Comparison of ENCODE assay signal across 8 cellular contexts in genomic region chrX:70456256-70456655, GRCh38. TPM values are rescaled to one million over a fixed set of nuclear protein-coding genes. Genes with fewer than 3 reads are reported as not detected.
A peak's percentile ranks its signal among the peaks of the same experiment; 100 is the strongest.
DNase-seq lines count a peak whose midpoint lies in the region; ATAC-seq and TF ChIP-seq lines count a peak whose summit lies in the region.

No MANE protein-coding gene starts in this region.

- no peak overlapping the region for H2AFZ ChIP-seq in H9 (ENCODE audit: low read length)

- ATAC-seq in activated T-helper 17 cell treated with anti-CD3 and anti-CD28 coated beads, Interleukin-2, amount 50 U/mL, for 72 hours (replicated peaks), result peak; percentile 52
- ATAC-seq in memory B cell (ENCODE audit: low read depth) (no peak), heart left ventricle (no peak)

- peaks cover 29% of the 10 kb centered on the region for H3K36me3 ChIP-seq in BLaER1
- no peaks in the 10 kb centered on the region for H3K36me3 ChIP-seq in heart left ventricle

- H3K4ac ChIP-seq in H9 (ENCODE audit: low read depth, low read length), result no peak overlapping the region

- no peak for TF ChIP-seq POLR2A in heart left ventricle (IDR thresholded peaks at IDR 0.05)

- no peak overlapping the region for H2BK5ac ChIP-seq in H9 (ENCODE audit: insufficient read length, low read length)

- peaks cover 7% of the 10 kb centered on the region for H3K9me3 ChIP-seq in BLaER1
- peaks cover 10% of the 10 kb centered on the region for H3K9me3 ChIP-seq in H9 (ENCODE audit: control insufficient read depth, low read depth, low read length)
- H3K9me3 ChIP-seq in heart left ventricle, result no peaks in the 10 kb centered on the region

- H2AK5ac ChIP-seq in H9 (ENCODE audit: insufficient read length, low read length), result no peak overlapping the region

- H3K79me2 ChIP-seq in H9 (ENCODE audit: insufficient read depth, low read length), result peaks cover 24% of the 10 kb centered on the region

- WGBS in H9 (ENCODE audit: extremely low coverage, insufficient read length, low lambda C conversion rate), result no CpG with 5 or more reads among the region's 2 CpGs
- 41 to 52% (median 46%) methylated on average over 2 of the region's 2 CpGs for WGBS in heart left ventricle, 4 donors

- peak overlapping the region; percentile 84 for H3K4me2 ChIP-seq in BLaER1
- peak overlapping the region; percentile 76 for H3K4me2 ChIP-seq in H9 (ENCODE audit: insufficient read depth, insufficient read length, low read length)

- no peak overlapping the region for H4K5ac ChIP-seq in H9 (ENCODE audit: insufficient read length, low read depth, low read length)

- peaks cover 29% of the 10 kb centered on the region for H3K27me3 ChIP-seq in BLaER1
- no peaks in the 10 kb centered on the region for H3K27me3 ChIP-seq in H9 (ENCODE audit: insufficient read depth, low read length)
- H3K27me3 ChIP-seq in heart left ventricle, result peaks cover 0 to 30% (median 0%) of the 10 kb centered on the region in 9 donors

- H3K4me3 ChIP-seq in BLaER1 (peak overlapping the region; percentile 71), heart left ventricle (peak overlapping the region in 5 of 12 donors; percentile 57 to 69 (median 62))

- no peak overlapping the region for H3T11ph ChIP-seq in H9 (ENCODE audit: low read length)

- H3K27ac Mint-ChIP-seq in H9 (peak overlapping the region in 2 of 3 experiments; percentile 40 to 94; a peak in 2 of 7 replicates), memory B cell (no peak overlapping the region)
- H3K27ac Mint-ChIP-seq in activated T-helper 17 cell treated with anti-CD3 and anti-CD28 coated beads, Interleukin-2, amount 50 U/mL, for 72 hours, result peak overlapping the region; percentile 95

- no peak overlapping the region for H4K8ac ChIP-seq in H9 (replicated peaks; ENCODE audit: insufficient read length, low read depth, low read length)

- no peak overlapping the region for H2BK120ac ChIP-seq in H9 (ENCODE audit: low read depth, low read length, poor library complexity, severe bottlenecking)

- H3K27me3 Mint-ChIP-seq in H9 (ENCODE audit: low read depth) (no peaks in the 10 kb centered on the region; the same call in 1 of the 2 replicates), memory B cell (no peaks in the 10 kb centered on the region)
- H3K27me3 Mint-ChIP-seq in activated T-helper 17 cell treated with anti-CD3 and anti-CD28 coated beads, Interleukin-2, amount 50 U/mL, for 72 hours, result no peaks in the 10 kb centered on the region

- no peak overlapping the region for H2BK20ac ChIP-seq in H9 (ENCODE audit: low read depth, low read length, poor library complexity, severe bottlenecking)

- no peak overlapping the region for H3K23ac ChIP-seq in H9 (ENCODE audit: insufficient read length, low read depth, low read length)

- H3K9me3 Mint-ChIP-seq in H9 (peaks cover 70% of the 10 kb centered on the region in 2 experiments), memory B cell (no peaks in the 10 kb centered on the region)
- H3K9me3 Mint-ChIP-seq in activated T-helper 17 cell treated with anti-CD3 and anti-CD28 coated beads, Interleukin-2, amount 50 U/mL, for 72 hours, result no peaks in the 10 kb centered on the region

- no peak overlapping the region for H2BK12ac ChIP-seq in H9 (ENCODE audit: insufficient read length, low read depth, low read length)

- no peaks in the 10 kb centered on the region for H3K79me1 ChIP-seq in H9 (ENCODE audit: insufficient read depth, low read depth, low read length, poor library complexity, severe bottlenecking)

- no peak overlapping the region for H3K18ac ChIP-seq in H9 (ENCODE audit: insufficient read length, low read depth, low read length)

- H3K4me1 ChIP-seq in BLaER1, result peaks cover 27% of the 10 kb centered on the region
- H3K4me1 ChIP-seq in H9 (ENCODE audit: insufficient read depth, low read length), result no peaks in the 10 kb centered on the region
- peaks cover 0 to 15% (median 2%) of the 10 kb centered on the region in 12 donors for H3K4me1 ChIP-seq in heart left ventricle

- H4K20me1 ChIP-seq in BLaER1 (no peaks in the 10 kb centered on the region), H9 (ENCODE audit: control insufficient read depth, insufficient read depth, insufficient read length) (no peaks in the 10 kb centered on the region)

- peak overlapping the region; percentile 89 to 95 for H3K4me3 Mint-ChIP-seq in H9
- peak overlapping the region; percentile 95 for H3K4me3 Mint-ChIP-seq in activated T-helper 17 cell treated with anti-CD3 and anti-CD28 coated beads, Interleukin-2, amount 50 U/mL, for 72 hours
- peak overlapping the region; percentile 87 for H3K4me3 Mint-ChIP-seq in memory B cell

- H3K36me3 Mint-ChIP-seq in H9 (ENCODE audit: insufficient read depth in 1 of 3, low read depth in 3 of 3) (peaks cover 18 to 41% (median 40%) of the 10 kb centered on the region in 3 experiments), memory B cell (peaks cover 4% of the 10 kb centered on the region)
- H3K36me3 Mint-ChIP-seq in activated T-helper 17 cell treated with anti-CD3 and anti-CD28 coated beads, Interleukin-2, amount 50 U/mL, for 72 hours (ENCODE audit: low read depth), result peaks cover 33% of the 10 kb centered on the region

- H2BK15ac ChIP-seq in H9 (ENCODE audit: low read depth, low read length), result no peak overlapping the region

- intact Hi-C loops in heart left ventricle (cut with DNase I), result loop anchor here in 5 of 10 donors (2.0 to 10.0 kb wide), 4 partner anchors 21 to 209 kb away; no protein-coding TSS in a partner anchor

- no peak overlapping the region for H3K27ac ChIP-seq in BLaER1
- H3K27ac ChIP-seq in H9 (ENCODE audit: insufficient read length, low read depth, low read length), result no peak overlapping the region
- peak overlapping the region in 3 of 12 donors; percentile 73 to 87 (median 83) for H3K27ac ChIP-seq in heart left ventricle

- H3K9ac ChIP-seq in BLaER1 (peak overlapping the region; percentile 82), H9 (ENCODE audit: extremely low read depth, insufficient read length, low read length) (peak overlapping the region; percentile 77)

- DNase-seq in H9 (no peak), memory B cell (ENCODE audit: low spot score in 2 of 2) (no peak), SK-N-DZ (ENCODE audit: low spot score) (no peak), mesenteric fat pad (ENCODE audit: low spot score) (no peak), heart left ventricle (no peak)
- no peak for DNase-seq in activated CD8-positive, alpha-beta memory T cell treated with anti-CD3 and anti-CD28 coated beads, Interleukin-2, amount 50 U/mL, for 4 hours

- H4K91ac ChIP-seq in H9 (ENCODE audit: insufficient read length, low read depth, low read length), result no peak overlapping the region

- peaks cover 4% of the 10 kb centered on the region for H3K23me2 ChIP-seq in H9 (ENCODE audit: insufficient read length, low read depth, low read length, poor library complexity, severe bottlenecking)

- H3K14ac ChIP-seq in H9 (ENCODE audit: insufficient read depth, low read length), result no peak overlapping the region

- no peak overlapping the region for H3K56ac ChIP-seq in H9 (ENCODE audit: insufficient read length, low read depth, low read length)

- TF ChIP-seq CTCF in H9 (conservative IDR thresholded peaks at IDR 0.05) (no peak), heart left ventricle (IDR thresholded peaks at IDR 0.05) (no peak)

- peaks cover 32 to 38% of the 10 kb centered on the region in 2 experiments for H3K4me1 Mint-ChIP-seq in H9
- H3K4me1 Mint-ChIP-seq in activated T-helper 17 cell treated with anti-CD3 and anti-CD28 coated beads, Interleukin-2, amount 50 U/mL, for 72 hours, result peaks cover 20% of the 10 kb centered on the region
- peaks cover 36% of the 10 kb centered on the region for H3K4me1 Mint-ChIP-seq in memory B cell

RNA-seq across cellular contexts. Expression of gene DLG3, which starts 11.6 kb away (rescaled TPM):
- total RNA-seq in H9 (2021), result 71.2 and 71.6 TPM in 2 replicates
- total RNA-seq in activated T-helper 17 cell treated with anti-CD3 and anti-CD28 coated beads, Interleukin-2, amount 50 U/mL, for 72 hours, result 10 to 100 TPM; 17.3 to 17.6 TPM
- polyA plus RNA-seq in SK-N-DZ (2014; cell fraction: cytosol; rRNA removed), result 53.8 and 63.1 TPM in 2 replicates
- polyA plus RNA-seq in SK-N-DZ (2014; cell fraction: nucleus; rRNA removed), result 49.4 and 62.7 TPM in 2 replicates
- total RNA-seq in mesenteric fat pad, result 4.6 TPM
- 10 to 100 TPM in 5 of 9 donors, 1 to 10 TPM in 4; 6.8 to 14.8 (median 10.3) TPM for total RNA-seq in heart left ventricle
- 1 to 10 TPM; 6.1 to 9.1 TPM for polyA plus RNA-seq in heart left ventricle

RNA-seq across cellular contexts. Expression of gene GDPD2, which starts 33.1 kb away (rescaled TPM):
- 13.9 and 14.1 TPM in 2 replicates for total RNA-seq in H9 (2021)
- total RNA-seq in activated T-helper 17 cell treated with anti-CD3 and anti-CD28 coated beads, Interleukin-2, amount 50 U/mL, for 72 hours, result under 1 TPM; 0.24 to 0.69 TPM
- not detected in 2 replicates for polyA plus RNA-seq in SK-N-DZ (2014; cell fraction: cytosol; rRNA removed)
- 0.18 TPM in 1 of 2 replicates, not detected in the other for polyA plus RNA-seq in SK-N-DZ (2014; cell fraction: nucleus; rRNA removed)
- total RNA-seq in mesenteric fat pad, result not detected
- not detected for total RNA-seq in heart left ventricle
- not detected for polyA plus RNA-seq in heart left ventricle
